Comparison of ENCODE assay signal across 1 cellular context in the genomic region with DNA sequence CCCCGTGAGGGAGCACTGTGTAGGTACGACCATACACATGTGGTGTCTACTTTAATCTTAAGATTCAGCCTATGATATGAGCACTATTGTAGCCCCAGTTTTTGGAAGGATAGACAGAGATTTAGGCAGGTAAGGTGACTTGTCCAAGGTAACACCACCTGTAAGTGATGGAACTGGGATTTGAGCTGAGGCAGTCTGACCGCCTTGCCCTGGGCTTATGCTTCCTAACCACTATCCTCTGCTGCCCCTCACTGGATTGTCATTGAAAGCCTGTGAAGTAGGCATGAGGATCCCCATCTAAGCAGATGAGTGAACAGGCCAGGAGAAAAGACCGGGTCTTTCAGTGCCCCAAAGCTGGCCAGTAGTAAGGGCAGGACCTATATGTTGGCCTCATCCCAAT.
TF ChIP-seq lines count a peak whose summit lies in the region.

No MANE protein-coding gene starts in this region.

TF ChIP-seq in GM12878, 131 proteins besides CTCF, POLR2A, EP300 and RAD21:
- TF ChIP-seq, protein P1, sequence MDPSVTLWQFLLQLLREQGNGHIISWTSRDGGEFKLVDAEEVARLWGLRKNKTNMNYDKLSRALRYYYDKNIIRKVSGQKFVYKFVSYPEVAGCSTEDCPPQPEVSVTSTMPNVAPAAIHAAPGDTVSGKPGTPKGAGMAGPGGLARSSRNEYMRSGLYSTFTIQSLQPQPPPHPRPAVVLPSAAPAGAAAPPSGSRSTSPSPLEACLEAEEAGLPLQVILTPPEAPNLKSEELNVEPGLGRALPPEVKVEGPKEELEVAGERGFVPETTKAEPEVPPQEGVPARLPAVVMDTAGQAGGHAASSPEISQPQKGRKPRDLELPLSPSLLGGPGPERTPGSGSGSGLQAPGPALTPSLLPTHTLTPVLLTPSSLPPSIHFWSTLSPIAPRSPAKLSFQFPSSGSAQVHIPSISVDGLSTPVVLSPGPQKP (IDR thresholded peaks at IDR 0.05; ENCODE audit: low read depth, low read length) = no peak
- TF ChIP-seq USF1 (IDR thresholded peaks at IDR 0.05; ENCODE audit: borderline replicate concordance, extremely low read length, insufficient read depth, low read depth, low read length) = no peak
- TF ChIP-seq RCOR1 (conservative IDR thresholded peaks at IDR 0.05; ENCODE audit: low read depth, low read length) = no peak
- TF ChIP-seq, protein P2, sequence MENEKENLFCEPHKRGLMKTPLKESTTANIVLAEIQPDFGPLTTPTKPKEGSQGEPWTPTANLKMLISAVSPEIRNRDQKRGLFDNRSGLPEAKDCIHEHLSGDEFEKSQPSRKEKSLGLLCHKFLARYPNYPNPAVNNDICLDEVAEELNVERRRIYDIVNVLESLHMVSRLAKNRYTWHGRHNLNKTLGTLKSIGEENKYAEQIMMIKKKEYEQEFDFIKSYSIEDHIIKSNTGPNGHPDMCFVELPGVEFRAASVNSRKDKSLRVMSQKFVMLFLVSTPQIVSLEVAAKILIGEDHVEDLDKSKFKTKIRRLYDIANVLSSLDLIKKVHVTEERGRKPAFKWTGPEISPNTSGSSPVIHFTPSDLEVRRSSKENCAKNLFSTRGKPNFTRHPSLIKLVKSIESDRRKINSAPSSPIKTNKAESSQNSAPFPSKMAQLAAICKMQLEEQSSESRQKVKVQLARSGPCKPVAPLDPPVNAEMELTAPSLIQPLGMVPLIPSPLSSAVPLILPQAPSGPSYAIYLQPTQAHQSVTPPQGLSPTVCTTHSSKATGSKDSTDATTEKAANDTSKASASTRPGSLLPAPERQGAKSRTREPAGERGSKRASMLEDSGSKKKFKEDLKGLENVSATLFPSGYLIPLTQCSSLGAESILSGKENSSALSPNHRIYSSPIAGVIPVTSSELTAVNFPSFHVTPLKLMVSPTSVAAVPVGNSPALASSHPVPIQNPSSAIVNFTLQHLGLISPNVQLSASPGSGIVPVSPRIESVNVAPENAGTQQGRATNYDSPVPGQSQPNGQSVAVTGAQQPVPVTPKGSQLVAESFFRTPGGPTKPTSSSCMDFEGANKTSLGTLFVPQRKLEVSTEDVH (IDR thresholded peaks at IDR 0.05; ENCODE audit: low read depth, partially characterized antibody) = no peak
- TF ChIP-seq SREBF1 (IDR thresholded peaks at IDR 0.05; ENCODE audit: low read length) = no peak
- no peak for TF ChIP-seq SIX5 (IDR thresholded peaks at IDR 0.05; ENCODE audit: low read depth, low read length, severe bottlenecking)
- TF ChIP-seq HDAC2 (IDR thresholded peaks at IDR 0.05) = no peak
- TF ChIP-seq TAF1 (IDR thresholded peaks at IDR 0.05; ENCODE audit: borderline replicate concordance, low read depth, low read length) = no peak
- TF ChIP-seq POU2F2 (IDR thresholded peaks at IDR 0.05; ENCODE audit: borderline replicate concordance, low read depth, low read length) = no peak
- TF ChIP-seq YBX1 (IDR thresholded peaks at IDR 0.05) = no peak
- no peak for TF ChIP-seq SIN3A (IDR thresholded peaks at IDR 0.05; ENCODE audit: low read depth, low read length)
- TF ChIP-seq TCF3 (IDR thresholded peaks at IDR 0.05; ENCODE audit: borderline replicate concordance, insufficient read depth, low read depth, low read length) = no peak
- TF ChIP-seq ZNF274 (IDR thresholded peaks at IDR 0.05; ENCODE audit: insufficient read depth, insufficient read length) = no peak
- TF ChIP-seq EED (IDR thresholded peaks at IDR 0.05; ENCODE audit: low read depth) = no peak
- no peak for TF ChIP-seq NFYA (IDR thresholded peaks at IDR 0.05; ENCODE audit: borderline replicate concordance, low read depth, low read length)
- TF ChIP-seq SUZ12 (IDR thresholded peaks at IDR 0.05; ENCODE audit: unreplicated experiment) = no peak
- TF ChIP-seq ATF3 (IDR thresholded peaks at IDR 0.05; ENCODE audit: borderline replicate concordance, extremely low read depth, low read depth, low read length) = no peak
- TF ChIP-seq KAT2A (conservative IDR thresholded peaks at IDR 0.05; ENCODE audit: control insufficient read depth, low read depth, low read length) = no peak
- TF ChIP-seq TCF12 (IDR thresholded peaks at IDR 0.05; ENCODE audit: low read depth, low read length) = no peak
